Comparison of ENCODE assay signal across 20 cellular contexts in the genomic region with DNA sequence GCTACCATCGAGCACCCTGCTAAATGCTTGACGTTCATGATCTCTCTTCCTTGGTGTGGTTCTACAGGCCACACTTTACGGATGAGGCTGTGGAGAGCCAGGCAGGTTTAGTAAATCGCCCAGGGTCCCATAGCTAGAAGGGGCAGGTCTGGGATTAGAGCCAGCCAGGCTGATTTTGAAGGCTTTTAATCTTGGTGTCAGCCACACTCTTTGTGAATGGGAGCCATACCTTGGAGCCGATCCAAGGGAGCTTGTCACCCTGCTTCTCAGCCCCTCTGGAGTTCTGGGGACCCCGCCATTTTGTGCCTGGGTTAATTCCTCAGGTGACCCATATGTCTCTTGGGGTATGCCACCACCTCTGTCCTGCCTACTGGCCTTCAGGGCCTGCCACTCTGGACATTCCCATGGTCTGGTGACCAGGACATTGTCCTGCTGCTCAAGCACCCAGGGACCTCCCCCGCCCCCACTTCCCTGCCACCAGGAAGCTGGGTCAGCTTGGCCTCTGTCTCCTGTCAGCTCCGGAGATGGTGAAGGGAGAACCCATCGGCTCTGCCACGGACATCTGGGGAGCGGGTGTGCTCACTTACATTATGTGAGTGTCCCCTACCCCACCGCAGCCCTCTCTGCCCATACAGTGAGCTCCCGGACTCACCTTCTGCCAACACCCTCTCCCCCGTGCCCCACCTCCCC. TPM values are rescaled to one million over a fixed set of nuclear protein-coding genes. Genes with fewer than 3 reads are reported as not detected.
"Had no signal": no experiment of that assay in that cellular context is flagged by ENCODE, and none has a peak within 500 bp of the region (broad histone marks: within the 10 kb centered on the region; RNA-seq: fewer than 3 reads in every experiment).

No MANE protein-coding gene starts in this region.

- ATAC-seq: mucosa of descending colon; naive thymus-derived CD8-positive, alpha-beta T cell; stimulated activated effector memory CD8-positive, alpha-beta T cell treated with anti-CD3 and anti-CD28 coated beads, Interleukin-12 subunit alpha, Interleukin-12 subunit beta, amount 100 ng/mL, for 72 hours; stimulated activated naive CD8-positive, alpha-beta T cell treated with anti-CD3 and anti-CD28 coated beads, Interleukin-15, Interleukin-2, amounts not matched to agents 100 U/mL and 50 U/mL, for 24 hours; upper lobe of right lung had no signal

- H3K27ac ChIP-seq: dorsolateral prefrontal cortex, neutrophil, upper lobe of right lung, vagina had no signal

- H3K4me1 Mint-ChIP-seq: immature natural killer cell had no signal

- H3K4me2 ChIP-seq: smooth muscle cell had no signal

- H3K9me3 ChIP-seq: mucosa of descending colon, neutrophil, tibial artery, upper lobe of right lung, vagina had no signal

- DNase-seq: cortex of kidney; dorsolateral prefrontal cortex; effector CD8-positive, alpha-beta T cell; immature natural killer cell; mammary epithelial cell; mucosa of descending colon; naive thymus-derived CD8-positive, alpha-beta T cell; stimulated activated CD4-positive, alpha-beta T cell treated with anti-CD3 and anti-CD28 coated beads, Interleukin-4, amount 100 ng/mL, for 1 hour; stimulated activated CD8-positive, alpha-beta memory T cell treated with anti-CD3 and anti-CD28 coated beads, Interleukin-4, amount 100 ng/mL, for 48 hours; stimulated activated naive CD8-positive, alpha-beta T cell treated with anti-CD3 and anti-CD28 coated beads, Interleukin-15, Interleukin-2, amounts not matched to agents 100 U/mL and 50 U/mL, for 24 hours; tibial artery; upper lobe of right lung had no signal

- H3K9me3 Mint-ChIP-seq: immature natural killer cell; naive thymus-derived CD8-positive, alpha-beta T cell; stimulated activated effector memory CD8-positive, alpha-beta T cell treated with anti-CD3 and anti-CD28 coated beads, Interleukin-12 subunit alpha, Interleukin-12 subunit beta, amount 100 ng/mL, for 72 hours had no signal

- H3K27ac Mint-ChIP-seq: immature natural killer cell; naive thymus-derived CD8-positive, alpha-beta T cell; stimulated activated effector memory CD8-positive, alpha-beta T cell treated with anti-CD3 and anti-CD28 coated beads, Interleukin-12 subunit alpha, Interleukin-12 subunit beta, amount 100 ng/mL, for 72 hours had no signal

- H3K36me3 Mint-ChIP-seq: immature natural killer cell; stimulated activated effector memory CD8-positive, alpha-beta T cell treated with anti-CD3 and anti-CD28 coated beads, Interleukin-12 subunit alpha, Interleukin-12 subunit beta, amount 100 ng/mL, for 72 hours had no signal

- FAIRE-seq: keratinocyte had no signal

- H3K4me3 Mint-ChIP-seq: immature natural killer cell; stimulated activated effector memory CD8-positive, alpha-beta T cell treated with anti-CD3 and anti-CD28 coated beads, Interleukin-12 subunit alpha, Interleukin-12 subunit beta, amount 100 ng/mL, for 72 hours had no signal

- H3K4me3 ChIP-seq: dorsolateral prefrontal cortex, mucosa of descending colon, smooth muscle cell, tibial artery, upper lobe of right lung, vagina had no signal

- H3K4me1 ChIP-seq: upper lobe of right lung had no signal

- H3K27me3 ChIP-seq: tibial artery, vagina had no signal

- H3K36me3 ChIP-seq: neutrophil, upper lobe of right lung, vagina had no signal

RNA-seq across cellular contexts. Expression of a gene that starts 22.9 kb away (rescaled TPM):
- total RNA-seq: osteoblast, pulmonary artery endothelial cell, vagina had no signal
- polyA plus RNA-seq: fibroblast of lung; immature natural killer cell; keratinocyte; naive thymus-derived CD8-positive, alpha-beta T cell had no signal

RNA-seq across cellular contexts. Expression of a gene that starts 52.4 kb away (rescaled TPM):
- total RNA-seq: pulmonary artery endothelial cell had no signal

RNA-seq across cellular contexts. Expression of a gene that starts 56.8 kb away (rescaled TPM):
- polyA plus RNA-seq: immature natural killer cell had no signal
